In the genomic region with DNA sequence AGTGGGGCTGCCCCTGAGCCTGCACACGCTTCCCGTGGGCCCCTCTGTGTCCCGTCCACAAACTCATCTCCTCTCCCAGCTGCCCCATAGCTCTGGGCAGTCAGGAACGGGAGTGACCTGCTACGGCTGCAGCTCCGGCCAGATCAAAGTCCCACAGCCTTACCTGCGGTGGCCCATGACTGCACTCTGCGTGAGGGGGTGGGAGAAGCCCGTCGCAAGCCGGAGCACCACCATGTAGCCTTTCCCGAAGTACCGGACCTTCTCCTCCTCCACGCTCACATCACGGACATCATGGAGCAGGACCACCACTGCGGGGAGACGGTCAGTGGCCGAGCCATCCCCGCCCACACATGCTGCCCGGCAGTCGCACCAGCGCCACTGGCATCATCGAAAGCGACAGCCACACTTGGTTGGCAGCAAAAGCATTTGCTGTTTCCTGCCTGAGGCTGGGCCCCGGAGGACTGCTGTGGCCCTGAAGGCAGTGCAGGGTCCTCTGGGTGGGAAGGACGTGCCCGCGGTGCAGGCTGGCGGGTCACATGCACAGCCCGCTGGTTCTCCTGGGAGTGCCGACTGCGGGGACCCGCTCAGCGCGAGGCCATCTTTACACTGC, we compare ENCODE assay signal across 21 cellular contexts. TPM values are rescaled to one million over a fixed set of nuclear protein-coding genes. Genes with fewer than 3 reads are reported as not detected.
A peak's percentile ranks its signal among the peaks of the same experiment; 100 is the strongest.
DNase-seq lines count a peak whose midpoint lies in the region; ATAC-seq, FAIRE-seq and TF ChIP-seq lines count a peak whose summit lies in the region.
"Had no signal": no experiment of that assay in that cellular context is flagged by ENCODE, and none has a peak within 500 bp of the region (broad histone marks: within the 10 kb centered on the region; RNA-seq: fewer than 3 reads in every experiment).

No MANE protein-coding gene starts in this region.

- TF ChIP-seq EP300 in K562 (IDR thresholded peaks at IDR 0.05; ENCODE audit: low read length) = no peak

- intact Hi-C loops in K562 (cut with micrococcal nuclease) = no loop called here
- intact Hi-C loops in lower lobe of right lung (cut with DNase I) = no loop called here

- no TSS peak for BruUV-seq in K562 (replicated peaks; lab: Mats Ljungman, UMichigan)

- H3K36me3 ChIP-seq in K562 (ENCODE audit: control insufficient read depth, insufficient read depth, low read length) (peaks cover 33% of the 10 kb centered on the region; the same call in 2 of the 3 replicates), lower lobe of right lung (peaks cover 53% of the 10 kb centered on the region)

- no peak overlapping the region for H3K4me3 ChIP-seq in K562
- no peak overlapping the region for H3K4me3 ChIP-seq in lower lobe of right lung
- H3K4me3 ChIP-seq: upper lobe of right lung had no signal

- TF ChIP-seq RAD21 in K562 (CRISPR knock-in tag; conservative IDR thresholded peaks at IDR 0.05 in 1 of 2, IDR thresholded peaks at IDR 0.05 in 1 of 2) = no peak

- peaks cover under 1 to 63% of the 10 kb centered on the region in 2 experiments; a peak in 3 of 5 replicates for H3K4me1 ChIP-seq in K562 (replicated peaks in 1 of 2; ENCODE audit: control insufficient read depth in 2 of 2, insufficient read depth in 2 of 2, low read length in 2 of 2)
- peaks cover 32% of the 10 kb centered on the region for H3K4me1 ChIP-seq in lower lobe of right lung

- ATAC-seq in K562 (no peak), lower lobe of right lung (no peak), HG03108 (IDR thresholded peaks at IDR 0.05; ENCODE audit: unreplicated experiment) (no peak)
- ATAC-seq: activated CD4-positive, alpha-beta T cell treated with anti-CD3 and anti-CD28 coated beads for 36 hours; stimulated activated naive CD8-positive, alpha-beta T cell treated with anti-CD3 and anti-CD28 coated beads, Interleukin-15, amount 100 ng/mL, for 72 hours; upper lobe of right lung had no signal

- H3K27me3 ChIP-seq in K562 (ENCODE audit: control insufficient read depth in 2 of 2, insufficient read depth in 2 of 2, low read length in 2 of 2) (no peaks in the 10 kb centered on the region), lower lobe of right lung (ENCODE audit: low read depth) (no peaks in the 10 kb centered on the region)
- H3K27me3 ChIP-seq: upper lobe of right lung had no signal

- H3K27ac ChIP-seq in K562 (ENCODE audit: extremely low read depth, low read depth, low read length) (no peak overlapping the region), lower lobe of right lung (peak overlapping the region; percentile 43)
- H3K27ac ChIP-seq: KMS-11 had no signal

- H3K9ac ChIP-seq in K562 (ENCODE audit: insufficient read depth in 1 of 2, low read depth in 2 of 2, low read length in 2 of 2) = no peak overlapping the region; a peak in 1 of 4 replicates
- H3K9ac ChIP-seq: KMS-11 had no signal

- no peak for FAIRE-seq in K562 (lab: Jason Lieb, UNC)
- FAIRE-seq: H54, small intestine, TTC549 had no signal

- POLR2A ChIA-PET in K562 (lab: Yijun Ruan, JAX) = no interaction called here

- no peak overlapping the region for H2AFZ ChIP-seq in K562 (ENCODE audit: low read depth, low read length)

- CTCF ChIA-PET in K562 (lab: Yijun Ruan, JAX; ENCODE audit: low intra/inter-chr PET ratio) = no interaction called here

- TF ChIP-seq CTCF in K562 (IDR thresholded peaks at IDR 0.05 in 2 of 3, conservative IDR thresholded peaks at IDR 0.05 in 1 of 3; ENCODE audit: insufficient read depth in 2 of 3, low read depth in 1 of 3, low read length in 3 of 3) (no peak), lower lobe of right lung (IDR thresholded peaks at IDR 0.05) (no peak)

- H3K79me2 ChIP-seq in K562 (ENCODE audit: control insufficient read depth, insufficient read depth, low read length) = peaks cover 8% of the 10 kb centered on the region

- no peaks in the 10 kb centered on the region for H3K9me1 ChIP-seq in K562 (ENCODE audit: control insufficient read depth, insufficient read depth, low read length)

- TF ChIP-seq POLR2A in GM18526 (IDR thresholded peaks at IDR 0.05; ENCODE audit: extremely low read depth, insufficient read length) (peak; percentile 2), K562 (conservative IDR thresholded peaks at IDR 0.05) (no peak)

- in situ Hi-C loops in K562 (cut with MboI) = no loop called here

- H3K9me3 ChIP-seq in K562 (replicated peaks; ENCODE audit: control insufficient read depth, insufficient read depth, low read depth, low read length) (no peaks in the 10 kb centered on the region), lower lobe of right lung (no peaks in the 10 kb centered on the region)
- H3K9me3 ChIP-seq: upper lobe of right lung had no signal

- no peak overlapping the region for H3K4me2 ChIP-seq in K562 (ENCODE audit: insufficient read depth, low read length)
- H3K4me2 ChIP-seq: KMS-11 had no signal

- H4K20me1 ChIP-seq in K562 (replicated peaks; ENCODE audit: control insufficient read depth, insufficient read depth, low read length) = no peaks in the 10 kb centered on the region

- no peak for DNase-seq in K562 (ENCODE audit: extremely low read depth in 1 of 4, low spot score in 3 of 4)
- DNase-seq in lower lobe of right lung = no peak
- no peak for DNase-seq in MV-4-11 (lab: John Stamatoyannopoulos, UW)
- no peak for DNase-seq in stimulated activated naive CD4-positive, alpha-beta T cell (lab: John Stamatoyannopoulos, UW)
- DNase-seq: activated CD4-positive, alpha-beta T cell treated with anti-CD3 and anti-CD28 coated beads for 36 hours; activated naive CD8-positive, alpha-beta T cell treated with anti-CD3 and anti-CD28 coated beads, Interleukin-2, amount 10 ng/mL, durations not matched to agents 7 days and 5 days; cortex of kidney; DMS53; GF-D8; immature natural killer cell; NCI-H1694; NCI-H748 treated with DMSO at 0.1 percent for 48 hours; small intestine; stimulated activated CD4-positive, alpha-beta T cell treated with anti-CD3 and anti-CD28 coated beads, Interleukin-2, amount 100 ng/mL, for 48 hours; stimulated activated naive CD8-positive, alpha-beta T cell treated with anti-CD3 and anti-CD28 coated beads, Interleukin-15, amount 100 ng/mL, for 72 hours had no signal

- WGBS in K562 (ENCODE audit: insufficient coverage, low coverage, missing lambda C conversion rate) = 92% methylated on average over 28 of the region's 35 CpGs

RNA-seq across cellular contexts. Expression of a gene that starts 6.2 kb away (rescaled TPM):
- 155 and 369 TPM in 2 replicates for total RNA-seq in K562 (2011; cell fraction: chromatin; rRNA removed; ENCODE audit: low replicate concordance)
- 226 and 254 TPM in 2 replicates for total RNA-seq in K562 (2011; cell fraction: nucleolus; rRNA removed)
- 195 and 197 TPM in 2 replicates for total RNA-seq in K562 (2011; cell fraction: nucleoplasm; rRNA removed)
- total RNA-seq in K562 (2014; rRNA removed) (51.8 and 54.5 TPM in 2 replicates), K562 (2014; rRNA removed; fragmentation: Illumina TruSeq; extraction: Trizol) (29.5 and 35.8 TPM in 2 replicates), K562 (2015; rRNA removed; fragmentation: Illumina TruSeq; extraction: Trizol) (47.8 and 50.1 TPM in 2 replicates), K562 (2021) (71.4 and 71.8 TPM in 2 replicates), lower lobe of right lung (132 TPM)
- polyA plus RNA-seq in K562 (2011; rRNA removed) (49.9 TPM in 2 replicates), K562 (2014; fragmentation: Illumina TruSeq; extraction: Trizol) (68.5 and 74.8 TPM in 2 replicates), K562 (2014; fragmentation: Nextera tagmentation; extraction: Ambion mirVana) (1 to 10 TPM; 1.3 to 3.8 TPM), K562 (2014; rRNA removed) (64.3 and 64.8 TPM in 2 replicates)
- 58.3 and 104 TPM in 2 replicates for polyA plus RNA-seq in K562 (2011; cell fraction: cytosol; rRNA removed)
- polyA plus RNA-seq in K562 (2011; cell fraction: nucleus; rRNA removed) = 149 and 242 TPM in 2 replicates
- 74.7 and 93.3 TPM in 2 replicates for polyA plus RNA-seq in K562 (2012)
- 17.2 and 36.1 TPM in 2 replicates for polyA minus RNA-seq in K562 (2011; rRNA and poly(A)+ RNA removed)
- 32.9 and 43.7 TPM in 2 replicates for polyA minus RNA-seq in K562 (2011; cell fraction: cytosol; rRNA and poly(A)+ RNA removed)
- polyA minus RNA-seq in K562 (2011; cell fraction: nucleus; rRNA and poly(A)+ RNA removed) = 56.5 and 68.9 TPM in 2 replicates

RNA-seq across cellular contexts. Expression of a gene that starts 14.2 kb away (rescaled TPM):
- 547 and 619 TPM in 2 replicates for total RNA-seq in K562 (2011; cell fraction: chromatin; rRNA removed; ENCODE audit: low replicate concordance)
- 271 and 284 TPM in 2 replicates for total RNA-seq in K562 (2011; cell fraction: nucleolus; rRNA removed)
- 322 TPM in 2 replicates for total RNA-seq in K562 (2011; cell fraction: nucleoplasm; rRNA removed)
- total RNA-seq in K562 (2014; rRNA removed) = 132 and 145 TPM in 2 replicates
- 101 and 104 TPM in 2 replicates for total RNA-seq in K562 (2014; rRNA removed; fragmentation: Illumina TruSeq; extraction: Trizol)
- 84.1 and 89.0 TPM in 2 replicates for total RNA-seq in K562 (2015; rRNA removed; fragmentation: Illumina TruSeq; extraction: Trizol)
- total RNA-seq in K562 (2021) = 272 and 273 TPM in 2 replicates
- 396 and 423 TPM in 2 replicates for polyA plus RNA-seq in K562 (2011; rRNA removed)
- 406 and 485 TPM in 2 replicates for polyA plus RNA-seq in K562 (2011; cell fraction: cytosol; rRNA removed)
- polyA plus RNA-seq in K562 (2011; cell fraction: nucleus; rRNA removed) = 513 and 551 TPM in 2 replicates
- polyA plus RNA-seq in K562 (2012) = 317 and 446 TPM in 2 replicates
- polyA plus RNA-seq in K562 (2014; fragmentation: Illumina TruSeq; extraction: Trizol) = 218 and 257 TPM in 2 replicates
- 100 to 1,000 TPM in 1 of 2 experiments, 10 to 100 TPM in 1; 60.4 to 114 TPM for polyA plus RNA-seq in K562 (2014; fragmentation: Nextera tagmentation; extraction: Ambion mirVana)
- polyA plus RNA-seq in K562 (2014; rRNA removed) = 250 and 261 TPM in 2 replicates
- 234 and 254 TPM in 2 replicates for polyA minus RNA-seq in K562 (2011; rRNA and poly(A)+ RNA removed)
- 143 and 160 TPM in 2 replicates for polyA minus RNA-seq in K562 (2011; cell fraction: cytosol; rRNA and poly(A)+ RNA removed)
- polyA minus RNA-seq in K562 (2011; cell fraction: nucleus; rRNA and poly(A)+ RNA removed) = 73.8 and 104 TPM in 2 replicates
- total RNA-seq in lower lobe of right lung = 54.9 TPM

RNA-seq across cellular contexts. Expression of a gene that starts 26.0 kb away (rescaled TPM):
- 39.5 and 85.3 TPM in 2 replicates for total RNA-seq in K562 (2011; cell fraction: chromatin; rRNA removed; ENCODE audit: low replicate concordance)
- total RNA-seq in K562 (2011; cell fraction: nucleolus; rRNA removed) = 68.9 and 71.6 TPM in 2 replicates
- total RNA-seq in K562 (2011; cell fraction: nucleoplasm; rRNA removed) = 53.3 and 56.9 TPM in 2 replicates
- total RNA-seq in K562 (2014; rRNA removed) = 34.7 and 44.7 TPM in 2 replicates
- total RNA-seq in K562 (2014; rRNA removed; fragmentation: Illumina TruSeq; extraction: Trizol) = 8.9 and 12.3 TPM in 2 replicates
- total RNA-seq in K562 (2015; rRNA removed; fragmentation: Illumina TruSeq; extraction: Trizol) = 18.0 and 18.9 TPM in 2 replicates
- total RNA-seq in K562 (2021) = 40.5 and 43.6 TPM in 2 replicates
- 23.8 and 31.8 TPM in 2 replicates for polyA plus RNA-seq in K562 (2011; rRNA removed)
- 43.8 and 57.1 TPM in 2 replicates for polyA plus RNA-seq in K562 (2011; cell fraction: cytosol; rRNA removed)
- polyA plus RNA-seq in K562 (2011; cell fraction: nucleus; rRNA removed) = 27.5 and 35.1 TPM in 2 replicates
- polyA plus RNA-seq in K562 (2012) = 31.5 and 39.2 TPM in 2 replicates
- 18.3 and 23.3 TPM in 2 replicates for polyA plus RNA-seq in K562 (2014; fragmentation: Illumina TruSeq; extraction: Trizol)
- 1 to 10 TPM in 1 of 2 experiments, under 1 TPM in 1; 0.69 to 1.8 TPM for polyA plus RNA-seq in K562 (2014; fragmentation: Nextera tagmentation; extraction: Ambion mirVana)
- 33.3 and 34.5 TPM in 2 replicates for polyA plus RNA-seq in K562 (2014; rRNA removed)
- polyA minus RNA-seq in K562 (2011; rRNA and poly(A)+ RNA removed) = 15.2 and 19.6 TPM in 2 replicates
- polyA minus RNA-seq in K562 (2011; cell fraction: cytosol; rRNA and poly(A)+ RNA removed) = 27.3 and 39.2 TPM in 2 replicates
- 8.6 and 12.7 TPM in 2 replicates for polyA minus RNA-seq in K562 (2011; cell fraction: nucleus; rRNA and poly(A)+ RNA removed)
- total RNA-seq in lower lobe of right lung = 27.1 TPM

RNA-seq across cellular contexts. Expression of a gene that starts 26.2 kb away (rescaled TPM):
- 73.7 and 159 TPM in 2 replicates for total RNA-seq in K562 (2011; cell fraction: chromatin; rRNA removed; ENCODE audit: low replicate concordance)
- 83.4 and 88.2 TPM in 2 replicates for total RNA-seq in K562 (2011; cell fraction: nucleolus; rRNA removed)
- total RNA-seq in K562 (2011; cell fraction: nucleoplasm; rRNA removed) = 65.7 and 67.2 TPM in 2 replicates
- total RNA-seq in K562 (2014; rRNA removed) = 10.5 and 12.3 TPM in 2 replicates
- total RNA-seq in K562 (2014; rRNA removed; fragmentation: Illumina TruSeq; extraction: Trizol) = 5.3 and 6.7 TPM in 2 replicates
- 8.3 and 10.0 TPM in 2 replicates for total RNA-seq in K562 (2015; rRNA removed; fragmentation: Illumina TruSeq; extraction: Trizol)
- total RNA-seq in K562 (2021) = 16.9 and 17.5 TPM in 2 replicates
- 20.0 and 22.3 TPM in 2 replicates for polyA plus RNA-seq in K562 (2011; rRNA removed)
- 9.6 and 16.9 TPM in 2 replicates for polyA plus RNA-seq in K562 (2011; cell fraction: cytosol; rRNA removed)
- 208 and 322 TPM in 2 replicates for polyA plus RNA-seq in K562 (2011; cell fraction: nucleus; rRNA removed)
- 13.2 and 23.9 TPM in 2 replicates for polyA plus RNA-seq in K562 (2012)
- polyA plus RNA-seq in K562 (2014; fragmentation: Illumina TruSeq; extraction: Trizol) = 8.7 and 10.9 TPM in 2 replicates
- 1 to 10 TPM; 1.0 TPM for polyA plus RNA-seq in K562 (2014; fragmentation: Nextera tagmentation; extraction: Ambion mirVana)
- polyA plus RNA-seq in K562 (2014; rRNA removed) = 21.9 and 25.3 TPM in 2 replicates
- polyA minus RNA-seq in K562 (2011; rRNA and poly(A)+ RNA removed) = 6.1 and 7.1 TPM in 2 replicates
- polyA minus RNA-seq in K562 (2011; cell fraction: cytosol; rRNA and poly(A)+ RNA removed) = 5.5 and 6.5 TPM in 2 replicates
- 28.3 and 30.8 TPM in 2 replicates for polyA minus RNA-seq in K562 (2011; cell fraction: nucleus; rRNA and poly(A)+ RNA removed)
- total RNA-seq in lower lobe of right lung = 60.2 TPM
